In genomic region chr1:118960567-118961136, GRCh38 we compare ENCODE assay signal across 1 cellular context.
A peak's percentile ranks its signal among the peaks of the same experiment; 100 is the strongest.
TF ChIP-seq lines count a peak whose summit lies in the region.

No MANE protein-coding gene starts in this region.

TF ChIP-seq in HepG2, 621 proteins besides CTCF, POLR2A, EP300 and RAD21 (continued from another document and continues in another):
- TF ChIP-seq AKNA (CRISPR knock-in tag; IDR thresholded peaks at IDR 0.05; ENCODE audit: borderline replicate concordance), result no peak
- TF ChIP-seq NCOA5 (CRISPR knock-in tag; IDR thresholded peaks at IDR 0.05), result no peak
- TF ChIP-seq KDM3A (CRISPR knock-in tag; IDR thresholded peaks at IDR 0.05; ENCODE audit: low read depth), result peak; percentile 98
- peak; percentile 70; the same call in 1 of the 2 replicates for TF ChIP-seq ZNF747 (CRISPR knock-in tag; IDR thresholded peaks at IDR 0.05; ENCODE audit: borderline replicate concordance)
- TF ChIP-seq, protein P1, sequence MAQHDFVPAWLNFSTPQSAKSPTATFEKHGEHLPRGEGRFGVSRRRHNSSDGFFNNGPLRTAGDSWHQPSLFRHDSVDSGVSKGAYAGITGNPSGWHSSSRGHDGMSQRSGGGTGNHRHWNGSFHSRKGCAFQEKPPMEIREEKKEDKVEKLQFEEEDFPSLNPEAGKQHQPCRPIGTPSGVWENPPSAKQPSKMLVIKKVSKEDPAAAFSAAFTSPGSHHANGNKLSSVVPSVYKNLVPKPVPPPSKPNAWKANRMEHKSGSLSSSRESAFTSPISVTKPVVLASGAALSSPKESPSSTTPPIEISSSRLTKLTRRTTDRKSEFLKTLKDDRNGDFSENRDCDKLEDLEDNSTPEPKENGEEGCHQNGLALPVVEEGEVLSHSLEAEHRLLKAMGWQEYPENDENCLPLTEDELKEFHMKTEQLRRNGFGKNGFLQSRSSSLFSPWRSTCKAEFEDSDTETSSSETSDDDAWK (CRISPR knock-in tag; IDR thresholded peaks at IDR 0.05), result no peak
- TF ChIP-seq, protein P2, sequence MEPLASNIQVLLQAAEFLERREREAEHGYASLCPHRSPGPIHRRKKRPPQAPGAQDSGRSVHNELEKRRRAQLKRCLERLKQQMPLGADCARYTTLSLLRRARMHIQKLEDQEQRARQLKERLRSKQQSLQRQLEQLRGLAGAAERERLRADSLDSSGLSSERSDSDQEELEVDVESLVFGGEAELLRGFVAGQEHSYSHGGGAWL (CRISPR knock-in tag; IDR thresholded peaks at IDR 0.05), result no peak
- no peak for TF ChIP-seq MYNN (CRISPR knock-in tag; IDR thresholded peaks at IDR 0.05; ENCODE audit: low read depth)
- TF ChIP-seq ZNF280D (CRISPR knock-in tag; IDR thresholded peaks at IDR 0.05), result peak; percentile 95
- peak; percentile 74; the same call in 1 of the 2 replicates for TF ChIP-seq NR2F2 (IDR thresholded peaks at IDR 0.05; ENCODE audit: borderline replicate concordance, low read depth)
- TF ChIP-seq TBP (CRISPR knock-in tag; IDR thresholded peaks at IDR 0.05), result no peak
- TF ChIP-seq ZNF782 (CRISPR knock-in tag; IDR thresholded peaks at IDR 0.05; ENCODE audit: borderline replicate concordance), result no peak
- no peak for TF ChIP-seq CSRNP2 (CRISPR knock-in tag; conservative IDR thresholded peaks at IDR 0.05; ENCODE audit: low read depth)
- TF ChIP-seq ZBTB20 (CRISPR knock-in tag; IDR thresholded peaks at IDR 0.05; ENCODE audit: borderline replicate concordance, low read depth), result peak; percentile 77; the same call in 1 of the 2 replicates
- TF ChIP-seq ZNF34 (CRISPR knock-in tag; IDR thresholded peaks at IDR 0.05; ENCODE audit: borderline replicate concordance), result no peak
- peak; percentile 65; the same call in 1 of the 2 replicates for TF ChIP-seq SMAD1 (CRISPR knock-in tag; IDR thresholded peaks at IDR 0.05; ENCODE audit: borderline replicate concordance, low read depth)
- TF ChIP-seq, protein P3, sequence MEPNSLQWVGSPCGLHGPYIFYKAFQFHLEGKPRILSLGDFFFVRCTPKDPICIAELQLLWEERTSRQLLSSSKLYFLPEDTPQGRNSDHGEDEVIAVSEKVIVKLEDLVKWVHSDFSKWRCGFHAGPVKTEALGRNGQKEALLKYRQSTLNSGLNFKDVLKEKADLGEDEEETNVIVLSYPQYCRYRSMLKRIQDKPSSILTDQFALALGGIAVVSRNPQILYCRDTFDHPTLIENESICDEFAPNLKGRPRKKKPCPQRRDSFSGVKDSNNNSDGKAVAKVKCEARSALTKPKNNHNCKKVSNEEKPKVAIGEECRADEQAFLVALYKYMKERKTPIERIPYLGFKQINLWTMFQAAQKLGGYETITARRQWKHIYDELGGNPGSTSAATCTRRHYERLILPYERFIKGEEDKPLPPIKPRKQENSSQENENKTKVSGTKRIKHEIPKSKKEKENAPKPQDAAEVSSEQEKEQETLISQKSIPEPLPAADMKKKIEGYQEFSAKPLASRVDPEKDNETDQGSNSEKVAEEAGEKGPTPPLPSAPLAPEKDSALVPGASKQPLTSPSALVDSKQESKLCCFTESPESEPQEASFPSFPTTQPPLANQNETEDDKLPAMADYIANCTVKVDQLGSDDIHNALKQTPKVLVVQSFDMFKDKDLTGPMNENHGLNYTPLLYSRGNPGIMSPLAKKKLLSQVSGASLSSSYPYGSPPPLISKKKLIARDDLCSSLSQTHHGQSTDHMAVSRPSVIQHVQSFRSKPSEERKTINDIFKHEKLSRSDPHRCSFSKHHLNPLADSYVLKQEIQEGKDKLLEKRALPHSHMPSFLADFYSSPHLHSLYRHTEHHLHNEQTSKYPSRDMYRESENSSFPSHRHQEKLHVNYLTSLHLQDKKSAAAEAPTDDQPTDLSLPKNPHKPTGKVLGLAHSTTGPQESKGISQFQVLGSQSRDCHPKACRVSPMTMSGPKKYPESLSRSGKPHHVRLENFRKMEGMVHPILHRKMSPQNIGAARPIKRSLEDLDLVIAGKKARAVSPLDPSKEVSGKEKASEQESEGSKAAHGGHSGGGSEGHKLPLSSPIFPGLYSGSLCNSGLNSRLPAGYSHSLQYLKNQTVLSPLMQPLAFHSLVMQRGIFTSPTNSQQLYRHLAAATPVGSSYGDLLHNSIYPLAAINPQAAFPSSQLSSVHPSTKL (CRISPR knock-in tag; IDR thresholded peaks at IDR 0.05), result peak; percentile 99
- no peak for TF ChIP-seq ATF7-NPFF (CRISPR knock-in tag; IDR thresholded peaks at IDR 0.05; ENCODE audit: low read depth)
- no peak for TF ChIP-seq ZSCAN12 (CRISPR knock-in tag; IDR thresholded peaks at IDR 0.05)
- 0 out of 2 replicates have a peak, but pooled peaks have one; percentile 48 for TF ChIP-seq NRL (CRISPR knock-in tag; IDR thresholded peaks at IDR 0.05; ENCODE audit: borderline replicate concordance)
- TF ChIP-seq ATF5 (CRISPR knock-in tag; IDR thresholded peaks at IDR 0.05; ENCODE audit: low read depth), result no peak
- peak; percentile 79 for TF ChIP-seq NFIC (IDR thresholded peaks at IDR 0.05; ENCODE audit: low read length)
- peak; percentile 99 for TF ChIP-seq ZMYM4 (CRISPR knock-in tag; IDR thresholded peaks at IDR 0.05)
- TF ChIP-seq ZNF614 (CRISPR knock-in tag; IDR thresholded peaks at IDR 0.05; ENCODE audit: borderline replicate concordance), result peak; percentile 97
- no peak for TF ChIP-seq MBD4 (IDR thresholded peaks at IDR 0.05; ENCODE audit: borderline replicate concordance, low read length)
- TF ChIP-seq ZBTB46 (CRISPR knock-in tag; IDR thresholded peaks at IDR 0.05; ENCODE audit: borderline replicate concordance), result no peak
- TF ChIP-seq U2AF1 (optimal IDR thresholded peaks at IDR 0.05; ENCODE audit: low read depth, low read length), result no peak
- 0 out of 2 replicates have a peak, but pooled peaks have one; percentile 50 for TF ChIP-seq STAT6 (CRISPR knock-in tag; IDR thresholded peaks at IDR 0.05; ENCODE audit: borderline replicate concordance)
- peak; percentile 39; the same call in 1 of the 2 replicates for TF ChIP-seq ZNF335 (CRISPR knock-in tag; IDR thresholded peaks at IDR 0.05)
- TF ChIP-seq RFXANK (CRISPR knock-in tag; IDR thresholded peaks at IDR 0.05), result no peak
- no peak for TF ChIP-seq GTF3A (CRISPR knock-in tag; conservative IDR thresholded peaks at IDR 0.05)
- no peak for TF ChIP-seq SOX6 (IDR thresholded peaks at IDR 0.05)
- peak; percentile 93 for TF ChIP-seq SOX6 (CRISPR knock-in tag; IDR thresholded peaks at IDR 0.05)
- no peak for TF ChIP-seq ZBTB8A (CRISPR knock-in tag; IDR thresholded peaks at IDR 0.05; ENCODE audit: borderline replicate concordance, low read depth)
- TF ChIP-seq ZNF713 (CRISPR knock-in tag; IDR thresholded peaks at IDR 0.05), result 0 out of 2 replicates have a peak, but pooled peaks have one; percentile 49
- peak; percentile 71; the same call in 1 of the 2 replicates for TF ChIP-seq ZNF124 (CRISPR knock-in tag; IDR thresholded peaks at IDR 0.05)
- TF ChIP-seq HNRNPUL1 (IDR thresholded peaks at IDR 0.05; ENCODE audit: low read depth, low read length), result no peak
- TF ChIP-seq PRMT3 (CRISPR knock-in tag; IDR thresholded peaks at IDR 0.05; ENCODE audit: borderline replicate concordance, low read depth), result no peak
